Comparison of ENCODE assay signal across 9 cellular contexts in genomic region chr15:52040167-52040900, GRCh38. TPM values are rescaled to one million over a fixed set of nuclear protein-coding genes. Genes with fewer than 3 reads are reported as not detected.
A peak's percentile ranks its signal among the peaks of the same experiment; 100 is the strongest.
DNase-seq lines count a peak whose midpoint lies in the region; ATAC-seq, FAIRE-seq and TF ChIP-seq lines count a peak whose summit lies in the region.
"Had no signal": no experiment of that assay in that cellular context is flagged by ENCODE, and none has a peak within 500 bp of the region (broad histone marks: within the 10 kb centered on the region; RNA-seq: fewer than 3 reads in every experiment).

No MANE protein-coding gene starts in this region.

- FAIRE-seq in HTR-8/SVneo (lab: Jason Lieb, UNC), result no peak

- in situ Hi-C loops in Panc1 (cut with HindIII; ENCODE audit: low pct_unique_long_range_greater_than_20kb, low sequenced_read_pairs), result no loop called here

- H3K27me3 ChIP-seq in Panc1 (ENCODE audit: control insufficient read depth, insufficient read depth, low read length) (no peaks in the 10 kb centered on the region), psoas muscle (ENCODE audit: insufficient read depth in 3 of 3, low read length in 2 of 3) (no peaks in the 10 kb centered on the region)
- H3K27me3 ChIP-seq: SJSA1 had no signal

- TF ChIP-seq CTCF in HEK293 (tag by site-specific recombination; IDR thresholded peaks at IDR 0.05) (no peak), Panc1 (IDR thresholded peaks at IDR 0.05) (no peak), fibroblast of the aortic adventitia (IDR thresholded peaks at IDR 0.05; ENCODE audit: insufficient read depth, low read length) (no peak), psoas muscle (IDR thresholded peaks at IDR 0.05) (no peak)

- H3K4me3 ChIP-seq in HEK293 (ENCODE audit: low read depth, low read length), result no peak overlapping the region
- no peak overlapping the region for H3K4me3 ChIP-seq in Panc1 (ENCODE audit: low read depth in 2 of 2, low read length in 2 of 2)
- H3K4me3 ChIP-seq in fibroblast of the aortic adventitia (ENCODE audit: low read depth, low read length), result no peak overlapping the region
- H3K4me3 ChIP-seq in psoas muscle, result no peak overlapping the region
- H3K4me3 ChIP-seq: SJSA1 had no signal

- no peaks in the 10 kb centered on the region; a peak in 1 of 3 replicates for H3K36me3 ChIP-seq in HEK293 (ENCODE audit: control insufficient read depth in 2 of 2, insufficient read depth in 1 of 2, low read length in 2 of 2)
- no peaks in the 10 kb centered on the region for H3K36me3 ChIP-seq in Panc1 (ENCODE audit: control insufficient read depth, insufficient read depth, low read length)
- H3K36me3 ChIP-seq in psoas muscle (ENCODE audit: insufficient read depth in 1 of 2, low read depth in 1 of 2), result no peaks in the 10 kb centered on the region

- H3K4me1 ChIP-seq in HEK293 (ENCODE audit: control insufficient read depth, insufficient read depth, low read length) (peaks cover 15% of the 10 kb centered on the region), Panc1 (ENCODE audit: control insufficient read depth, insufficient read depth, low read length) (peaks cover 48% of the 10 kb centered on the region), psoas muscle (peaks cover 71% of the 10 kb centered on the region)

- CTCF ChIA-PET in HEK293 (lab: Yijun Ruan, JAX) (interaction anchor here (0.5 kb wide), 1 partner anchor 907 kb away, joined by 3 read pairs; no protein-coding TSS in a partner anchor), Panc1 (lab: Charles Lee) (no interaction called here)

- no peak for DNase-seq in Panc1 (ENCODE audit: low read depth, low spot score)
- DNase-seq in fibroblast of the aortic adventitia (ENCODE audit: low read depth), result peak; percentile 58
- no peak for DNase-seq in psoas muscle
- no peak for DNase-seq in NCI-H1105 (lab: John Stamatoyannopoulos, UW)
- DNase-seq in HTR-8/SVneo (ENCODE audit: insufficient read length, low spot score), result no peak
- DNase-seq in NCI-H2171 (lab: John Stamatoyannopoulos, UW), result no peak

- 76 to 77% (median 76%) methylated on average over 1 of the region's 1 CpG for WGBS in psoas muscle, 3 donors

- intact Hi-C loops in Panc1 (cut with micrococcal nuclease; ENCODE audit: unreplicated experiment), result no loop called here
- intact Hi-C loops in psoas muscle (cut with DNase I), result no loop called here

- ATAC-seq in Panc1, result peak; percentile 36; the same call in 1 of the 2 replicates
- ATAC-seq in psoas muscle, result peak; percentile 49 to 70 (median 62)
- no peak for ATAC-seq in HG03565 (IDR thresholded peaks at IDR 0.05; ENCODE audit: unreplicated experiment)

- H3K27ac ChIP-seq in HEK293 (ENCODE audit: extremely low read depth, low read depth, low read length) (no peak overlapping the region), Panc1 (ENCODE audit: low read length) (no peak overlapping the region), psoas muscle (peak overlapping the region; percentile 53)
- H3K27ac ChIP-seq: SJSA1 had no signal

- no TSS peak for BruUV-seq in Panc1 (replicated peaks; lab: Mats Ljungman, UMichigan)

- H3K9me3 ChIP-seq in HEK293 (ENCODE audit: control insufficient read depth, insufficient read depth, low read depth, low read length) (no peaks in the 10 kb centered on the region), Panc1 (ENCODE audit: control insufficient read depth, insufficient read depth, low read depth, low read length) (no peaks in the 10 kb centered on the region), psoas muscle (no peaks in the 10 kb centered on the region)
- H3K9me3 ChIP-seq: SJSA1 had no signal

- POLR2A ChIA-PET in HEK293 (lab: Yijun Ruan, JAX), result no interaction called here
- POLR2A ChIA-PET in Panc1 (lab: Charles Lee), result interaction anchor here (0.6 kb wide), 2 partner anchors 9 to 212 kb away, joined by 3 to 11 read pairs; no protein-coding TSS in a partner anchor

TF ChIP-seq in HEK293, 187 proteins besides CTCF, POLR2A, EP300 and RAD21:
- TF ChIP-seq ZNF37A (tag by site-specific recombination; IDR thresholded peaks at IDR 0.05), result no peak
- TF ChIP-seq, protein P1, sequence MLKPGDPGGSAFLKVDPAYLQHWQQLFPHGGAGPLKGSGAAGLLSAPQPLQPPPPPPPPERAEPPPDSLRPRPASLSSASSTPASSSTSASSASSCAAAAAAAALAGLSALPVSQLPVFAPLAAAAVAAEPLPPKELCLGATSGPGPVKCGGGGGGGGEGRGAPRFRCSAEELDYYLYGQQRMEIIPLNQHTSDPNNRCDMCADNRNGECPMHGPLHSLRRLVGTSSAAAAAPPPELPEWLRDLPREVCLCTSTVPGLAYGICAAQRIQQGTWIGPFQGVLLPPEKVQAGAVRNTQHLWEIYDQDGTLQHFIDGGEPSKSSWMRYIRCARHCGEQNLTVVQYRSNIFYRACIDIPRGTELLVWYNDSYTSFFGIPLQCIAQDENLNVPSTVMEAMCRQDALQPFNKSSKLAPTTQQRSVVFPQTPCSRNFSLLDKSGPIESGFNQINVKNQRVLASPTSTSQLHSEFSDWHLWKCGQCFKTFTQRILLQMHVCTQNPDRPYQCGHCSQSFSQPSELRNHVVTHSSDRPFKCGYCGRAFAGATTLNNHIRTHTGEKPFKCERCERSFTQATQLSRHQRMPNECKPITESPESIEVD (tag by site-specific recombination; IDR thresholded peaks at IDR 0.05), result peak; percentile 61; the same call in 1 of the 2 replicates

RNA-seq across cellular contexts. Expression of gene MAPK6, which starts 21.3 kb away (rescaled TPM):
- total RNA-seq in Panc1 (2021; ENCODE audit: unreplicated experiment), result 66.6 TPM
- 30.3 TPM for polyA plus RNA-seq in Panc1 (2012; ENCODE audit: insufficient read length)
- total RNA-seq in fibroblast of the aortic adventitia (ENCODE audit: low replicate concordance), result 32.3 and 74.9 TPM in 2 replicates
- 10 to 100 TPM; 29.4 to 58.5 (median 47.7) TPM for total RNA-seq in psoas muscle
- polyA plus RNA-seq in psoas muscle, result 10 to 100 TPM; 21.1 to 62.7 (median 48.5) TPM
